Comparison of ENCODE assay signal across 8 cellular contexts in genomic region chr19:6464070-6464873, GRCh38. TPM values are rescaled to one million over a fixed set of nuclear protein-coding genes. Genes with fewer than 3 reads are reported as not detected.
DNase-seq lines count a peak whose midpoint lies in the region; ATAC-seq and TF ChIP-seq lines count a peak whose summit lies in the region.

A gene with protein sequence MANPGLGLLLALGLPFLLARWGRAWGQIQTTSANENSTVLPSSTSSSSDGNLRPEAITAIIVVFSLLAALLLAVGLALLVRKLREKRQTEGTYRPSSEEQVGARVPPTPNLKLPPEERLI (plus strand): TSS chr19:6464271. CDS start chr19:6464702, 431 bp downstream.

- peak within 1 kb of the TSS; percentile 23 for H3K27ac ChIP-seq in CD8-positive, alpha-beta T cell (ENCODE audit: low read depth, low read length)
- H3K27ac ChIP-seq in muscle layer of duodenum (ENCODE audit: low read length) (peak within 1 kb of the TSS; percentile 63), Karpas-422 (ENCODE audit: low read length) (no peak within 1 kb of the TSS)

- no TSS peak for BruUV-seq in MCF 10A (replicated peaks; lab: Mats Ljungman, UMichigan)

- peak within 1 kb of the TSS; percentile 76 for H3K4me3 ChIP-seq in CD8-positive, alpha-beta T cell (ENCODE audit: low read depth, low read length)
- H3K4me3 ChIP-seq in muscle layer of duodenum (ENCODE audit: low read depth in 1 of 2, low read length in 2 of 2) (peak within 1 kb of the TSS in 1 of 2 donors; percentile 39), Karpas-422 (ENCODE audit: low read length) (no peak within 1 kb of the TSS)

- peak within 1 kb of the TSS; percentile 79 for H3K4me3 Mint-ChIP-seq in CD8-positive, alpha-beta T cell
- peak within 1 kb of the TSS; percentile 78 for H3K4me3 Mint-ChIP-seq in MCF 10A (ENCODE audit: unreplicated experiment)
- H3K4me3 Mint-ChIP-seq in natural killer cell, result no peak within 1 kb of the TSS

- POLR2A ChIA-PET in CD8-positive, alpha-beta T cell (lab: Charles Lee), result interaction anchor here (1.1 kb wide), 1 partner anchor 17 kb away, joined by 6 read pairs; the partner anchor contains the start of gene DENND1C
- POLR2A ChIA-PET in MCF 10A (lab: Yijun Ruan, JAX), result interaction anchor here (0.5 to 1.4 kb wide), 6 partner anchors 66 to 1069 kb away, joined by 3 to 4 read pairs (median 3); partner anchors contain the start of genes C3 and TNFSF9

- H3K9me3 ChIP-seq in CD8-positive, alpha-beta T cell (ENCODE audit: low read length), result no peaks in the 10 kb centered on the region
- H3K9me3 ChIP-seq in muscle layer of duodenum (ENCODE audit: control insufficient read depth in 1 of 2, low read length in 2 of 2) (no peaks in the 10 kb centered on the region), Karpas-422 (ENCODE audit: low read length) (no peaks in the 10 kb centered on the region)

- H3K79me2 ChIP-seq in Karpas-422 (ENCODE audit: low read length), result peaks cover 1% of the 10 kb centered on the region

- no peak within 1 kb of the TSS for H2AFZ ChIP-seq in Karpas-422 (ENCODE audit: low read length)

- no peaks in the 10 kb centered on the region for H4K20me1 ChIP-seq in Karpas-422 (ENCODE audit: insufficient read depth, low read depth, low read length)

- no peaks in the 10 kb centered on the region for H3K9me3 Mint-ChIP-seq in CD8-positive, alpha-beta T cell
- H3K9me3 Mint-ChIP-seq in MCF 10A (ENCODE audit: unreplicated experiment), result no peaks in the 10 kb centered on the region
- H3K9me3 Mint-ChIP-seq in natural killer cell, result no peaks in the 10 kb centered on the region

- H3K9ac ChIP-seq in Karpas-422 (ENCODE audit: low read length), result no peak within 1 kb of the TSS

- no peak for ATAC-seq in CD8-positive, alpha-beta T cell
- no peak for ATAC-seq in GM21825 (IDR thresholded peaks at IDR 0.05; ENCODE audit: unreplicated experiment)
- no peak for ATAC-seq in natural killer cell
- no peak for ATAC-seq in HG03039 (IDR thresholded peaks at IDR 0.05; ENCODE audit: unreplicated experiment)

- H3K27me3 Mint-ChIP-seq in CD8-positive, alpha-beta T cell (ENCODE audit: low read depth), result no peaks in the 10 kb centered on the region
- no peaks in the 10 kb centered on the region for H3K27me3 Mint-ChIP-seq in MCF 10A (ENCODE audit: insufficient read depth, unreplicated experiment)
- H3K27me3 Mint-ChIP-seq in natural killer cell (ENCODE audit: low read depth in 2 of 2), result peaks cover 0 to 4% of the 10 kb centered on the region in 2 donors

- peak within 1 kb of the TSS; percentile 62 for H3K27ac Mint-ChIP-seq in CD8-positive, alpha-beta T cell
- H3K27ac Mint-ChIP-seq in MCF 10A (ENCODE audit: low read depth, unreplicated experiment) (peak within 1 kb of the TSS; percentile 63), natural killer cell (peak within 1 kb of the TSS in 1 of 2 donors; percentile 7)

- H3K4me2 ChIP-seq in Karpas-422 (ENCODE audit: low read depth, low read length, poor library complexity, severe bottlenecking), result no peak within 1 kb of the TSS

- TF ChIP-seq CTCF in CD8-positive, alpha-beta T cell (IDR thresholded peaks at IDR 0.05), result no peak
- TF ChIP-seq CTCF in MCF 10A (IDR thresholded peaks at IDR 0.05; ENCODE audit: unreplicated experiment) (no peak), natural killer cell (IDR thresholded peaks at IDR 0.05) (no peak)

- intact Hi-C loops in CD8-positive, alpha-beta T cell (cut with DNase I, micrococcal nuclease), result loop anchor here in 1 of 2 experiments (5.0 kb wide), 1 partner anchor 562 kb away; the partner anchor contains the start of genes NDUFA11 and VMAC
- intact Hi-C loops in MCF 10A (cut with micrococcal nuclease), result no loop called here
- intact Hi-C loops in natural killer cell (cut with micrococcal nuclease), result no loop called here

- no peaks in the 10 kb centered on the region for H3K9me2 ChIP-seq in Karpas-422 (replicated peaks; ENCODE audit: insufficient read depth, low read length)

- H3K36me3 Mint-ChIP-seq in CD8-positive, alpha-beta T cell, result peaks cover 26% of the 10 kb centered on the region
- H3K36me3 Mint-ChIP-seq in MCF 10A (ENCODE audit: insufficient read depth, unreplicated experiment), result peaks cover 16% of the 10 kb centered on the region
- H3K36me3 Mint-ChIP-seq in natural killer cell, result no peaks in the 10 kb centered on the region

- H3K36me3 ChIP-seq in CD8-positive, alpha-beta T cell (ENCODE audit: insufficient read depth, low read length), result peaks cover 6% of the 10 kb centered on the region
- H3K36me3 ChIP-seq in muscle layer of duodenum (ENCODE audit: control insufficient read depth in 1 of 2, insufficient read depth in 2 of 2, low read length in 2 of 2), result no peaks in the 10 kb centered on the region
- no peaks in the 10 kb centered on the region for H3K36me3 ChIP-seq in Karpas-422 (ENCODE audit: insufficient read depth, low read length)

- H3K4me1 ChIP-seq in CD8-positive, alpha-beta T cell (ENCODE audit: insufficient read depth, low read length), result peaks cover 13% of the 10 kb centered on the region
- H3K4me1 ChIP-seq in muscle layer of duodenum (ENCODE audit: control insufficient read depth in 1 of 2, insufficient read depth in 2 of 2, low read length in 2 of 2), result peaks cover 0 to under 1% of the 10 kb centered on the region in 2 donors
- peaks cover 6% of the 10 kb centered on the region for H3K4me1 ChIP-seq in Karpas-422 (ENCODE audit: low read length)

- DNase-seq in CD8-positive, alpha-beta T cell, result peak; percentile 28 to 73 (median 60)
- DNase-seq in NCI-H2171 (lab: John Stamatoyannopoulos, UW), result peak; percentile 80
- peak; percentile 80 for DNase-seq in MCF 10A (ENCODE audit: unreplicated experiment)
- no peak for DNase-seq in natural killer cell
- DNase-seq in Karpas-422, result no peak

- no peaks in the 10 kb centered on the region for H3K27me3 ChIP-seq in CD8-positive, alpha-beta T cell (ENCODE audit: insufficient read depth, low read length)
- H3K27me3 ChIP-seq in muscle layer of duodenum (ENCODE audit: low read depth, low read length) (peaks cover 3% of the 10 kb centered on the region), Karpas-422 (ENCODE audit: low read length) (no peaks in the 10 kb centered on the region)

- CTCF ChIA-PET in CD8-positive, alpha-beta T cell (lab: Charles Lee), result no interaction called here
- CTCF ChIA-PET in MCF 10A (lab: Yijun Ruan, JAX), result interaction anchor here (0.6 to 0.8 kb wide), 2 partner anchors 477 to 520 kb away, joined by 5 to 6 read pairs; no protein-coding TSS in a partner anchor

- peaks cover 26% of the 10 kb centered on the region for H3K4me1 Mint-ChIP-seq in CD8-positive, alpha-beta T cell (ENCODE audit: low read depth)
- H3K4me1 Mint-ChIP-seq in MCF 10A (ENCODE audit: insufficient read depth, unreplicated experiment), result peaks cover 11% of the 10 kb centered on the region
- H3K4me1 Mint-ChIP-seq in natural killer cell, result peaks cover 11 to 30% of the 10 kb centered on the region in 2 donors

RNA-seq across cellular contexts. Expression of the gene that starts here (rescaled TPM):
- total RNA-seq in CD8-positive, alpha-beta T cell, result 1 to 10 TPM; 7.8 to 8.9 TPM
- total RNA-seq in MCF 10A (2022) (13.6 and 15.6 TPM in 2 replicates), natural killer cell (1 to 10 TPM in 1 of 3 donors, under 1 TPM in 1, not detected in 1; 0.59 to 1.1 TPM)
- total RNA-seq in Karpas-422 (2014; rRNA removed; shearing (Covaris generic); ENCODE audit: low replicate concordance), result 0.34 TPM in 1 of 2 replicates, not detected in the other

Comparison
In these comparisons a context has a peak if more than half of its experiments do, and no peak if none do; other contexts are left out.
1. DNase-seq: peak in CD8-positive, alpha-beta T cell (7 of 7), NCI-H2171 (single experiment) and MCF 10A (single experiment); none in natural killer cell (single experiment) and Karpas-422 (single experiment).